28 cellular contexts compared by ENCODE assay signal in genomic region chr6:129135421-129135820, GRCh38.
DNase-seq lines count a peak whose midpoint lies in the region; ATAC-seq and TF ChIP-seq lines count a peak whose summit lies in the region.
"Had no signal": no experiment of that assay in that cellular context is flagged by ENCODE, and none has a peak within 500 bp of the region (broad histone marks: within the 10 kb centered on the region; RNA-seq: fewer than 3 reads in every experiment).

No MANE protein-coding gene starts in this region.

- TF ChIP-seq POLR2A in breast epithelium (IDR thresholded peaks at IDR 0.05) (no peak), gastrocnemius medialis (IDR thresholded peaks at IDR 0.05) (no peak)

- dilution Hi-C loops in mammary epithelial cell (cut with HindIII; ENCODE audit: low sequenced_read_pairs) = no loop called here

- intact Hi-C loops in breast epithelium (cut with DNase I; ENCODE audit: low total_unique reads) (no loop called here), mammary epithelial cell (cut with micrococcal nuclease) (loop anchor here (2.0 kb wide), 1 partner anchor 117 kb away; no protein-coding TSS in a partner anchor), gastrocnemius medialis (cut with DNase I; ENCODE audit: low total_unique reads) (loop anchor here (1.0 to 5.0 kb wide), 2 partner anchors 33 to 252 kb away; partner anchors contain the start of gene LAMA2), upper lobe of right lung (cut with DNase I) (no loop called here), Caco-2 (cut with micrococcal nuclease; ENCODE audit: unreplicated experiment) (no loop called here)

- H3K4me1 Mint-ChIP-seq in Caco-2 (ENCODE audit: low read depth, unreplicated experiment) = no peaks in the 10 kb centered on the region
- H3K4me1 Mint-ChIP-seq: activated B cell treated with CpG ODN at 0.5 μM for 24 hours; activated naive CD4-positive, alpha-beta T cell treated with anti-CD3 and anti-CD28 coated beads, Interleukin-2, amount 10 ng/mL, durations not matched to agents 7 days and 5 days had no signal

- CTCF ChIA-PET in mammary epithelial cell (lab: Charles Lee; ENCODE audit: low non-redundant PET) = no interaction called here
- CTCF ChIA-PET in Caco-2 (lab: Charles Lee) = no interaction called here

- no peak overlapping the region for H3K9ac ChIP-seq in mammary epithelial cell (ENCODE audit: insufficient read depth, low read length)

- H3K4me1 ChIP-seq in breast epithelium (peaks cover 0 to 8% of the 10 kb centered on the region in 2 donors), mammary epithelial cell (ENCODE audit: insufficient read depth, low read length) (no peaks in the 10 kb centered on the region), gastrocnemius medialis (peaks cover 41 to 55% of the 10 kb centered on the region in 2 donors), upper lobe of right lung (no peaks in the 10 kb centered on the region), Caco-2 (no peaks in the 10 kb centered on the region)

- H3K79me2 ChIP-seq in mammary epithelial cell (ENCODE audit: insufficient read depth, low read length) = no peaks in the 10 kb centered on the region

- no peak overlapping the region for H3K4me3 Mint-ChIP-seq in Caco-2 (ENCODE audit: unreplicated experiment)
- H3K4me3 Mint-ChIP-seq: activated B cell treated with CpG ODN at 0.5 μM for 24 hours; activated naive CD4-positive, alpha-beta T cell treated with anti-CD3 and anti-CD28 coated beads, Interleukin-2, amount 10 ng/mL, durations not matched to agents 7 days and 5 days; activated T-helper 1 cell treated with anti-CD3 and anti-CD28 coated beads, Interleukin-12 subunit alpha, Interleukin-12 subunit beta, Interleukin-2, Interleukin-4 antibody, amounts not matched to agents 30 ng/mL and 10 ng/mL and 1 ng/mL, durations not matched to agents 14 hours and 24 hours and 36 hours; brain; nephron; T-helper 1 cell treated with Interleukin-12 subunit alpha and Interleukin-12 subunit beta and Interleukin-4 antibody, amounts not matched to agents 30 μg/mL and 1 μg/mL, for 36 hours had no signal

- no peak overlapping the region for H3K4me2 ChIP-seq in mammary epithelial cell (ENCODE audit: insufficient read depth, low read depth, low read length)

- no peak for DNase-seq in breast epithelium (ENCODE audit: low spot score in 2 of 2)
- no peak for DNase-seq in mammary epithelial cell
- DNase-seq in fibroblast of pulmonary artery (ENCODE audit: low read depth) = peak; percentile 72
- DNase-seq in gastrocnemius medialis = no peak
- no peak for DNase-seq in upper lobe of right lung
- DNase-seq in Caco-2 = no peak
- DNase-seq in activated effector memory CD4-positive, alpha-beta T cell treated with Interleukin-2 at 50 U/mL for 16 hours = no peak
- DNase-seq in activated CD4-positive, CD25-positive, alpha-beta regulatory T cell (lab: John Stamatoyannopoulos, UW) = no peak
- DNase-seq: activated B cell treated with CpG ODN at 0.5 μM for 24 hours; activated CD4-positive, alpha-beta T cell treated with anti-CD3 and anti-CD28 coated beads, Interleukin-2, amount 50 U/mL, for 4 hours; activated naive CD4-positive, alpha-beta T cell treated with anti-CD3 and anti-CD28 coated beads, Interleukin-2, amount 10 ng/mL, durations not matched to agents 7 days and 5 days; DMS79 treated with DMSO at 0.1 percent for 48 hours; effector CD4-positive, alpha-beta T cell; GDM1; head of caudate nucleus; IMR-90; mucosa of descending colon; NCI-H1417 treated with DMSO at 0.1 percent for 48 hours; NCI-H2081; NCI-H524 treated with DMSO at 0.1 percent for 48 hours; stimulated activated naive CD4-positive, alpha-beta T cell had no signal

- H3K27ac ChIP-seq in breast epithelium (peak overlapping the region; percentile 71 to 94), mammary epithelial cell (ENCODE audit: insufficient read depth, low read depth, low read length) (no peak overlapping the region), gastrocnemius medialis (peak overlapping the region; percentile 67 to 85 (median 72)), upper lobe of right lung (peak overlapping the region; percentile 60)
- H3K27ac ChIP-seq: 22Rv1 had no signal

- H3K9me3 ChIP-seq in breast epithelium (no peaks in the 10 kb centered on the region), mammary epithelial cell (replicated peaks; ENCODE audit: insufficient read depth, low read length) (no peaks in the 10 kb centered on the region), gastrocnemius medialis (no peaks in the 10 kb centered on the region), upper lobe of right lung (no peaks in the 10 kb centered on the region), Caco-2 (no peaks in the 10 kb centered on the region)
- H3K9me3 ChIP-seq: mucosa of descending colon had no signal

- no peaks in the 10 kb centered on the region for H3K27me3 ChIP-seq in breast epithelium
- no peaks in the 10 kb centered on the region for H3K27me3 ChIP-seq in mammary epithelial cell (ENCODE audit: insufficient read depth, low read length)
- H3K27me3 ChIP-seq in gastrocnemius medialis = no peaks in the 10 kb centered on the region
- H3K27me3 ChIP-seq in upper lobe of right lung = no peaks in the 10 kb centered on the region
- no peaks in the 10 kb centered on the region; the same call in 1 of the 2 replicates for H3K27me3 ChIP-seq in Caco-2 (replicated peaks; ENCODE audit: control insufficient read depth, insufficient read depth, low read length)

- TF ChIP-seq CTCF in breast epithelium (IDR thresholded peaks at IDR 0.05) (no peak), mammary epithelial cell (conservative IDR thresholded peaks at IDR 0.05 in 1 of 2, IDR thresholded peaks at IDR 0.05 in 1 of 2; ENCODE audit: extremely low read depth in 1 of 2, insufficient read depth in 1 of 2, low read depth in 1 of 2, low read length in 2 of 2) (no peak), fibroblast of pulmonary artery (IDR thresholded peaks at IDR 0.05; ENCODE audit: low read length, missing control alignments) (no peak), gastrocnemius medialis (IDR thresholded peaks at IDR 0.05 in 4 of 5, conservative IDR thresholded peaks at IDR 0.05 in 1 of 5) (no peak), upper lobe of right lung (IDR thresholded peaks at IDR 0.05) (no peak), Caco-2 (IDR thresholded peaks at IDR 0.05; ENCODE audit: insufficient read depth in 1 of 2, low read depth in 1 of 2, low read length in 1 of 2, severe bottlenecking in 1 of 2, unreplicated experiment in 1 of 2) (no peak)

- ATAC-seq in gastrocnemius medialis (no peak), upper lobe of right lung (no peak)
- ATAC-seq: mucosa of descending colon, SK-N-SH treated with all-trans-retinoic acid at 6 μM for 48 hours had no signal

- in situ Hi-C loops in mammary epithelial cell (cut with MboI; ENCODE audit: low sequenced_read_pairs in 2 of 2) (no loop called here), gastrocnemius medialis (cut with MboI; ENCODE audit: low sequenced_read_pairs in 4 of 4) (no loop called here)

- no peak overlapping the region for H2AFZ ChIP-seq in mammary epithelial cell (ENCODE audit: low read depth, low read length)

- H3K36me3 ChIP-seq in breast epithelium = no peaks in the 10 kb centered on the region
- no peaks in the 10 kb centered on the region for H3K36me3 ChIP-seq in mammary epithelial cell (ENCODE audit: insufficient read depth, low read length)
- H3K36me3 ChIP-seq in gastrocnemius medialis = no peaks in the 10 kb centered on the region
- no peaks in the 10 kb centered on the region for H3K36me3 ChIP-seq in upper lobe of right lung
- no peaks in the 10 kb centered on the region for H3K36me3 ChIP-seq in Caco-2 (ENCODE audit: control insufficient read depth, insufficient read depth, low read length)

- H3K4me3 ChIP-seq in breast epithelium (no peak overlapping the region), mammary epithelial cell (replicated peaks in 1 of 3; ENCODE audit: insufficient read depth in 1 of 3, low read depth in 2 of 3, low read length in 3 of 3) (no peak overlapping the region), fibroblast of pulmonary artery (replicated peaks; ENCODE audit: low read depth, low read length) (no peak overlapping the region), gastrocnemius medialis (no peak overlapping the region), upper lobe of right lung (no peak overlapping the region), Caco-2 (ENCODE audit: low read depth, low read length) (no peak overlapping the region)
- H3K4me3 ChIP-seq: lung, mucosa of descending colon had no signal

- POLR2A ChIA-PET in Caco-2 (lab: Charles Lee) = no interaction called here

- no peaks in the 10 kb centered on the region for H4K20me1 ChIP-seq in mammary epithelial cell (ENCODE audit: insufficient read depth, low read length)

- no TSS peak for BruUV-seq in mammary epithelial cell (replicated peaks; lab: Mats Ljungman, UMichigan)
- no TSS peak for BruUV-seq in Caco-2 (replicated peaks; lab: Mats Ljungman, UMichigan)

- H3K9me3 Mint-ChIP-seq in Caco-2 (ENCODE audit: unreplicated experiment) = no peaks in the 10 kb centered on the region
- H3K9me3 Mint-ChIP-seq: activated B cell treated with CpG ODN at 0.5 μM for 24 hours; activated naive CD4-positive, alpha-beta T cell treated with anti-CD3 and anti-CD28 coated beads, Interleukin-2, amount 10 ng/mL, durations not matched to agents 7 days and 5 days; activated T-helper 1 cell treated with anti-CD3 and anti-CD28 coated beads, Interleukin-12 subunit alpha, Interleukin-12 subunit beta, Interleukin-2, Interleukin-4 antibody, amounts not matched to agents 30 ng/mL and 10 ng/mL and 1 ng/mL, durations not matched to agents 14 hours and 24 hours and 36 hours; nephron; T-helper 1 cell treated with Interleukin-12 subunit alpha and Interleukin-12 subunit beta and Interleukin-4 antibody, amounts not matched to agents 30 μg/mL and 1 μg/mL, for 36 hours had no signal

- 50% methylated on average over 2 of the region's 2 CpGs for WGBS in mammary epithelial cell (ENCODE audit: low coverage, missing lambda C conversion rate)

- no peak overlapping the region for H3K27ac Mint-ChIP-seq in Caco-2 (ENCODE audit: unreplicated experiment)
- H3K27ac Mint-ChIP-seq: activated B cell treated with CpG ODN at 0.5 μM for 24 hours; activated naive CD4-positive, alpha-beta T cell treated with anti-CD3 and anti-CD28 coated beads, Interleukin-2, amount 10 ng/mL, durations not matched to agents 7 days and 5 days; activated T-helper 1 cell treated with anti-CD3 and anti-CD28 coated beads, Interleukin-12 subunit alpha, Interleukin-12 subunit beta, Interleukin-2, Interleukin-4 antibody, amounts not matched to agents 30 ng/mL and 10 ng/mL and 1 ng/mL, durations not matched to agents 14 hours and 24 hours and 36 hours; nephron; T-helper 1 cell treated with Interleukin-12 subunit alpha and Interleukin-12 subunit beta and Interleukin-4 antibody, amounts not matched to agents 30 μg/mL and 1 μg/mL, for 36 hours had no signal

- peaks cover under 1% of the 10 kb centered on the region for H3K27me3 Mint-ChIP-seq in Caco-2 (ENCODE audit: insufficient read depth, unreplicated experiment)
- H3K27me3 Mint-ChIP-seq: activated B cell treated with CpG ODN at 0.5 μM for 24 hours; activated naive CD4-positive, alpha-beta T cell treated with anti-CD3 and anti-CD28 coated beads, Interleukin-2, amount 10 ng/mL, durations not matched to agents 7 days and 5 days; brain had no signal

- no peaks in the 10 kb centered on the region for H3K36me3 Mint-ChIP-seq in Caco-2 (ENCODE audit: insufficient read depth, unreplicated experiment)
- H3K36me3 Mint-ChIP-seq: activated naive CD4-positive, alpha-beta T cell treated with anti-CD3 and anti-CD28 coated beads, Interleukin-2, amount 10 ng/mL, durations not matched to agents 7 days and 5 days; brain had no signal

Comparison
In these comparisons a context has a peak if more than half of its experiments do, and no peak if none do; other contexts are left out.
1. intact Hi-C loops: an anchor here in mammary epithelial cell (2.0 kb wide) and gastrocnemius medialis (1.0 to 5.0 kb wide); none called in breast epithelium, upper lobe of right lung and Caco-2.